13 cellular contexts compared by ENCODE assay signal in genomic region chr22:50483106-50483505, GRCh38. TPM values are rescaled to one million over a fixed set of nuclear protein-coding genes. Genes with fewer than 3 reads are reported as not detected.
DNase-seq lines count a peak whose midpoint lies in the region; ATAC-seq and TF ChIP-seq lines count a peak whose summit lies in the region.
"Had no signal": no experiment of that assay in that cellular context is flagged by ENCODE, and none has a peak within 500 bp of the region (broad histone marks: within the 10 kb centered on the region; RNA-seq: fewer than 3 reads in every experiment).

No MANE protein-coding gene starts in this region.

- peaks cover 38 to 85% (median 77%) of the 10 kb centered on the region in 10 experiments for H3K4me1 ChIP-seq in BLaER1 treated with 17β-estradiol and CSF1 and Interleukin-3, amounts not matched to agents 10 nM and 100 nM
- H3K4me1 ChIP-seq: foreskin keratinocyte had no signal

- POLR2A ChIA-PET in HEK293T (lab: Yijun Ruan, JAX), result interaction anchor here (1.0 kb wide), 1 partner anchor 26 kb away, joined by 3 read pairs; no protein-coding TSS in a partner anchor

- H3K4me2 ChIP-seq in BLaER1 treated with 17β-estradiol and CSF1 and Interleukin-3, amounts not matched to agents 10 nM and 100 nM, result peak overlapping the region; percentile 85 to 99 (median 93)

- H4K20me1 ChIP-seq in BLaER1 treated with 17β-estradiol and CSF1 and Interleukin-3, amounts not matched to agents 10 nM and 100 nM, result peaks cover 0 to 36% (median 10%) of the 10 kb centered on the region in 11 experiments; a peak in 11 of 22 replicates

- no peak for TF ChIP-seq CTCF in fibroblast of villous mesenchyme (IDR thresholded peaks at IDR 0.05; ENCODE audit: insufficient read depth, low read depth, low read length)

- no peaks in the 10 kb centered on the region; a peak in 3 of 22 replicates for H3K9me3 ChIP-seq in BLaER1 treated with 17β-estradiol and CSF1 and Interleukin-3, amounts not matched to agents 10 nM and 100 nM (replicated peaks in 1 of 11)
- H3K9me3 ChIP-seq: ovary, tibial nerve had no signal

- peak overlapping the region in 6 of 11 experiments; percentile 1 to 87 (median 82); a peak in 7 of 22 replicates for H3K9ac ChIP-seq in BLaER1 treated with 17β-estradiol and CSF1 and Interleukin-3, amounts not matched to agents 10 nM and 100 nM

- peak overlapping the region in 2 of 10 experiments; percentile 71 to 72; a peak in 3 of 20 replicates for H3K4me3 ChIP-seq in BLaER1 treated with 17β-estradiol and CSF1 and Interleukin-3, amounts not matched to agents 10 nM and 100 nM
- H3K4me3 ChIP-seq in fibroblast of villous mesenchyme (ENCODE audit: low read depth, low read length), result peak overlapping the region; percentile 81
- H3K4me3 ChIP-seq: ovary, tibial nerve had no signal

- CTCF ChIA-PET in HEK293T (lab: Yijun Ruan, JAX), result no interaction called here

- DNase-seq in NCI-H2171 (lab: John Stamatoyannopoulos, UW) (peak; percentile 22), fibroblast of villous mesenchyme (ENCODE audit: low read depth) (no peak), HEK293T (ENCODE audit: extremely low spot score) (no peak)
- DNase-seq: foreskin keratinocyte, HFFc6, midbrain, ovary, WERI-Rb-1 had no signal

- no peaks in the 10 kb centered on the region for H3K36me3 ChIP-seq in BLaER1 treated with 17β-estradiol and CSF1 and Interleukin-3, amounts not matched to agents 10 nM and 100 nM
- H3K36me3 ChIP-seq: ovary, tibial nerve, WERI-Rb-1 had no signal

- ATAC-seq in GM19455 (IDR thresholded peaks at IDR 0.05; ENCODE audit: unreplicated experiment) (no peak), HG02610 (IDR thresholded peaks at IDR 0.05; ENCODE audit: unreplicated experiment) (no peak)
- ATAC-seq: foreskin keratinocyte had no signal

- H3K27me3 ChIP-seq in BLaER1 treated with 17β-estradiol and CSF1 and Interleukin-3, amounts not matched to agents 10 nM and 100 nM, result peaks cover 23 to 49% (median 35%) of the 10 kb centered on the region in 11 experiments

- H3K27ac ChIP-seq in BLaER1 treated with 17β-estradiol and CSF1 and Interleukin-3, amounts not matched to agents 10 nM and 100 nM, result no peak overlapping the region
- H3K27ac ChIP-seq: foreskin keratinocyte, ovary, tibial nerve, WERI-Rb-1 had no signal

TF ChIP-seq in HEK293T, 16 proteins besides CTCF, POLR2A, EP300 and RAD21:
- TF ChIP-seq TARDBP (IDR thresholded peaks at IDR 0.05), result no peak
- TF ChIP-seq BHLHE40 (IDR thresholded peaks at IDR 0.05; ENCODE audit: borderline replicate concordance), result no peak
- no peak for TF ChIP-seq ELF4 (IDR thresholded peaks at IDR 0.05)
- no peak for TF ChIP-seq FOXM1 (IDR thresholded peaks at IDR 0.05; ENCODE audit: borderline replicate concordance)
- no peak for TF ChIP-seq SUZ12 (IDR thresholded peaks at IDR 0.05)
- TF ChIP-seq FOXK2 (IDR thresholded peaks at IDR 0.05), result no peak
- no peak for TF ChIP-seq PKNOX1 (IDR thresholded peaks at IDR 0.05)
- no peak for TF ChIP-seq ARNT (IDR thresholded peaks at IDR 0.05)
- TF ChIP-seq L3MBTL2 (conservative IDR thresholded peaks at IDR 0.05), result no peak
- no peak for TF ChIP-seq ZNF384 (IDR thresholded peaks at IDR 0.05)
- TF ChIP-seq NFRKB (IDR thresholded peaks at IDR 0.05), result no peak
- TF ChIP-seq SP1 (IDR thresholded peaks at IDR 0.05), result no peak
- TF ChIP-seq CTBP1 (IDR thresholded peaks at IDR 0.05; ENCODE audit: borderline replicate concordance), result no peak

RNA-seq across cellular contexts. Expression of gene ADM2, which starts 1.8 kb away (rescaled TPM):
- total RNA-seq in fibroblast of villous mesenchyme, result 2.6 and 5.8 TPM in 2 replicates
- total RNA-seq: tibial nerve had no signal

RNA-seq across cellular contexts. Expression of gene MIOX, which starts 3.6 kb away (rescaled TPM):
- total RNA-seq in fibroblast of villous mesenchyme, result 0.32 TPM in 1 of 2 replicates, not detected in the other
- total RNA-seq: foreskin keratinocyte, HFFc6, SK-MEL-5, tibial nerve had no signal

RNA-seq across cellular contexts. Expression of gene SBF1, which starts 8.3 kb away (rescaled TPM):
- total RNA-seq in fibroblast of villous mesenchyme, result 75.1 and 82.8 TPM in 2 replicates

RNA-seq across cellular contexts. Expression of gene LMF2, which starts 24.4 kb away (rescaled TPM):
- 50.1 and 52.5 TPM in 2 replicates for total RNA-seq in fibroblast of villous mesenchyme

RNA-seq across cellular contexts. Expression of gene NCAPH2, which starts 24.9 kb away (rescaled TPM):
- 27.2 and 35.4 TPM in 2 replicates for total RNA-seq in fibroblast of villous mesenchyme
